Comparison of ENCODE assay signal across 14 cellular contexts in genomic region chr12:81209001-81209400, GRCh38.
A peak's percentile ranks its signal among the peaks of the same experiment; 100 is the strongest.
DNase-seq lines count a peak whose midpoint lies in the region; ATAC-seq and TF ChIP-seq lines count a peak whose summit lies in the region.
"Had no signal": no experiment of that assay in that cellular context is flagged by ENCODE, and none has a peak within 500 bp of the region (broad histone marks: within the 10 kb centered on the region; RNA-seq: fewer than 3 reads in every experiment).

No MANE protein-coding gene starts in this region.

- no peak overlapping the region for H3K27ac ChIP-seq in SK-N-SH (ENCODE audit: low read depth in 2 of 2, low read length in 1 of 2)
- H3K27ac ChIP-seq: lower lobe of right lung had no signal

- H3F3A ChIP-seq in SK-N-SH (replicated peaks; ENCODE audit: insufficient read depth), result no peaks in the 10 kb centered on the region

- DNase-seq in Daoy (ENCODE audit: low read depth), result peak; percentile 11
- peak; percentile 63 for DNase-seq in NCI-H69 (lab: John Stamatoyannopoulos, UW)
- peak; percentile 9 for DNase-seq in fibroblast of gingiva (ENCODE audit: low read depth)
- DNase-seq in mesothelial cell of epicardium (ENCODE audit: low spot score in 2 of 2, unreplicated experiment in 2 of 2), result no peak
- DNase-seq in NCI-H187 (lab: John Stamatoyannopoulos, UW), result no peak
- no peak for DNase-seq in SK-N-SH
- DNase-seq: activated CD4-positive, alpha-beta T cell treated with anti-CD3 and anti-CD28 coated beads, Interleukin-2, amount 50 U/mL, for 1 hour; activated naive CD8-positive, alpha-beta T cell treated with anti-CD3 and anti-CD28 coated beads, Interleukin-2, amount 10 ng/mL, durations not matched to agents 7 days and 5 days; activated T-cell treated with anti-CD3 and anti-CD28 coated beads, Interleukin-2, amount 50 U/mL, for 1 hour; lower lobe of right lung; naive thymus-derived CD4-positive, alpha-beta T cell; stimulated activated CD4-positive, alpha-beta T cell treated with anti-CD3 and anti-CD28 coated beads, Interleukin-1b, Interleukin-23, amount 100 ng/mL, for 48 hours had no signal

- H3K9me2 ChIP-seq in SK-N-SH, result no peaks in the 10 kb centered on the region

- no peaks in the 10 kb centered on the region for H3K9me3 ChIP-seq in SK-N-SH
- H3K9me3 ChIP-seq: lower lobe of right lung had no signal

- no peak for TF ChIP-seq CTCF in mesothelial cell of epicardium (IDR thresholded peaks at IDR 0.05; ENCODE audit: unreplicated experiment)
- TF ChIP-seq CTCF in SK-N-SH (IDR thresholded peaks at IDR 0.05), result no peak

- no peak overlapping the region for H3K4me3 ChIP-seq in SK-N-SH (ENCODE audit: low read depth in 2 of 2, low read length in 1 of 2)
- H3K4me3 ChIP-seq: lower lobe of right lung had no signal

- peaks cover 50% of the 10 kb centered on the region for H3K4me1 Mint-ChIP-seq in mesothelial cell of epicardium
- H3K4me1 Mint-ChIP-seq: activated naive CD8-positive, alpha-beta T cell treated with anti-CD3 and anti-CD28 coated beads, Interleukin-2, amount 10 ng/mL, durations not matched to agents 7 days and 5 days; naive thymus-derived CD4-positive, alpha-beta T cell had no signal

- TF ChIP-seq RAD21 in SK-N-SH (IDR thresholded peaks at IDR 0.05; ENCODE audit: low read length), result no peak

- POLR2A ChIA-PET in SK-N-SH (lab: Yijun Ruan, JAX), result no interaction called here

- no peaks in the 10 kb centered on the region for H3K27me3 ChIP-seq in SK-N-SH (ENCODE audit: insufficient read depth)

- no peak overlapping the region for H3K4me3 Mint-ChIP-seq in mesothelial cell of epicardium
- H3K4me3 Mint-ChIP-seq: activated naive CD8-positive, alpha-beta T cell treated with anti-CD3 and anti-CD28 coated beads, Interleukin-2, amount 10 ng/mL, durations not matched to agents 7 days and 5 days; naive thymus-derived CD4-positive, alpha-beta T cell had no signal

- no peaks in the 10 kb centered on the region for H3K27me3 Mint-ChIP-seq in mesothelial cell of epicardium (ENCODE audit: low read depth)
- H3K27me3 Mint-ChIP-seq: activated naive CD8-positive, alpha-beta T cell treated with anti-CD3 and anti-CD28 coated beads, Interleukin-2, amount 10 ng/mL, durations not matched to agents 7 days and 5 days; naive thymus-derived CD4-positive, alpha-beta T cell had no signal

- no peak overlapping the region for H2AFZ ChIP-seq in SK-N-SH (ENCODE audit: low read depth)

- H3K4me2 ChIP-seq in SK-N-SH, result no peak overlapping the region; the same call in 1 of the 2 replicates

- no peaks in the 10 kb centered on the region for H3K36me3 Mint-ChIP-seq in mesothelial cell of epicardium
- H3K36me3 Mint-ChIP-seq: activated naive CD8-positive, alpha-beta T cell treated with anti-CD3 and anti-CD28 coated beads, Interleukin-2, amount 10 ng/mL, durations not matched to agents 7 days and 5 days; naive thymus-derived CD4-positive, alpha-beta T cell had no signal

- peak overlapping the region; percentile 68 for H3K27ac Mint-ChIP-seq in mesothelial cell of epicardium
- H3K27ac Mint-ChIP-seq: activated naive CD8-positive, alpha-beta T cell treated with anti-CD3 and anti-CD28 coated beads, Interleukin-2, amount 10 ng/mL, durations not matched to agents 7 days and 5 days; naive thymus-derived CD4-positive, alpha-beta T cell had no signal

- H3K4me1 ChIP-seq in SK-N-SH (ENCODE audit: control insufficient read depth in 1 of 2, insufficient read depth in 2 of 2, low read depth in 1 of 2, low read length in 1 of 2), result peaks cover 0 to 13% of the 10 kb centered on the region in 2 experiments; a peak in 3 of 4 replicates

- ATAC-seq in GM19023 (IDR thresholded peaks at IDR 0.05; ENCODE audit: unreplicated experiment) (no peak), HG02798 (IDR thresholded peaks at IDR 0.05; ENCODE audit: poor library complexity, unreplicated experiment) (no peak)
- ATAC-seq: lower lobe of right lung; naive thymus-derived CD4-positive, alpha-beta T cell had no signal

- no peak for TF ChIP-seq EP300 in SK-N-SH (IDR thresholded peaks at IDR 0.05; ENCODE audit: borderline replicate concordance in 1 of 2, low read depth in 1 of 2, low read length in 1 of 2)

- no peaks in the 10 kb centered on the region for H3K9me3 Mint-ChIP-seq in mesothelial cell of epicardium
- H3K9me3 Mint-ChIP-seq: activated naive CD8-positive, alpha-beta T cell treated with anti-CD3 and anti-CD28 coated beads, Interleukin-2, amount 10 ng/mL, durations not matched to agents 7 days and 5 days had no signal

- no peaks in the 10 kb centered on the region for H4K20me1 ChIP-seq in SK-N-SH (ENCODE audit: insufficient read depth)

- no peaks in the 10 kb centered on the region for H3K79me2 ChIP-seq in SK-N-SH (ENCODE audit: insufficient read depth)

- no peak overlapping the region for H3K9ac ChIP-seq in SK-N-SH

- CTCF ChIA-PET in SK-N-SH (lab: Yijun Ruan, JAX), result interaction anchor here (1.2 kb wide), 1 partner anchor 10 kb away, joined by 4 read pairs; no protein-coding TSS in a partner anchor

- no peaks in the 10 kb centered on the region for H3K36me3 ChIP-seq in SK-N-SH (replicated peaks in 1 of 2; ENCODE audit: control insufficient read depth in 1 of 2, insufficient read depth in 2 of 2, low read length in 1 of 2)
- H3K36me3 ChIP-seq: lower lobe of right lung had no signal

TF ChIP-seq in SK-N-SH, 30 proteins besides CTCF, POLR2A, EP300 and RAD21 (continues in another document):
- TF ChIP-seq YY1 (IDR thresholded peaks at IDR 0.05; ENCODE audit: low read depth) (no peak), TEAD4 (IDR thresholded peaks at IDR 0.05; ENCODE audit: borderline replicate concordance, insufficient read depth) (no peak), NFIC (IDR thresholded peaks at IDR 0.05; ENCODE audit: borderline replicate concordance) (no peak), CHD2 (IDR thresholded peaks at IDR 0.05; ENCODE audit: low read length, partially characterized antibody) (no peak), POLR2AphosphoS5 (IDR thresholded peaks at IDR 0.05; ENCODE audit: low read depth, low read length) (no peak), PBX3 (IDR thresholded peaks at IDR 0.05) (no peak), FOSL2 (IDR thresholded peaks at IDR 0.05; ENCODE audit: borderline replicate concordance, low read depth) (no peak), MEF2A (IDR thresholded peaks at IDR 0.05; ENCODE audit: borderline replicate concordance, low read depth) (no peak), NRF1 (IDR thresholded peaks at IDR 0.05; ENCODE audit: low read depth, low read length) (no peak), MXI1 (IDR thresholded peaks at IDR 0.05; ENCODE audit: low read depth, low read length) (no peak), USF1 (IDR thresholded peaks at IDR 0.05; ENCODE audit: borderline replicate concordance, low read depth) (no peak), GABPA (IDR thresholded peaks at IDR 0.05; ENCODE audit: low read depth) (no peak), MAX (IDR thresholded peaks at IDR 0.05; ENCODE audit: low read depth) (no peak), EZH2phosphoT487 (IDR thresholded peaks at IDR 0.05; ENCODE audit: borderline replicate concordance, low read depth) (no peak), RFX5 (IDR thresholded peaks at IDR 0.05; ENCODE audit: low read length) (no peak), TAF1 (IDR thresholded peaks at IDR 0.05; ENCODE audit: borderline replicate concordance, low read depth, low read length) (no peak), SIN3A (IDR thresholded peaks at IDR 0.05; ENCODE audit: borderline replicate concordance, low read depth, low read length) (no peak)
- TF ChIP-seq, protein P1, sequence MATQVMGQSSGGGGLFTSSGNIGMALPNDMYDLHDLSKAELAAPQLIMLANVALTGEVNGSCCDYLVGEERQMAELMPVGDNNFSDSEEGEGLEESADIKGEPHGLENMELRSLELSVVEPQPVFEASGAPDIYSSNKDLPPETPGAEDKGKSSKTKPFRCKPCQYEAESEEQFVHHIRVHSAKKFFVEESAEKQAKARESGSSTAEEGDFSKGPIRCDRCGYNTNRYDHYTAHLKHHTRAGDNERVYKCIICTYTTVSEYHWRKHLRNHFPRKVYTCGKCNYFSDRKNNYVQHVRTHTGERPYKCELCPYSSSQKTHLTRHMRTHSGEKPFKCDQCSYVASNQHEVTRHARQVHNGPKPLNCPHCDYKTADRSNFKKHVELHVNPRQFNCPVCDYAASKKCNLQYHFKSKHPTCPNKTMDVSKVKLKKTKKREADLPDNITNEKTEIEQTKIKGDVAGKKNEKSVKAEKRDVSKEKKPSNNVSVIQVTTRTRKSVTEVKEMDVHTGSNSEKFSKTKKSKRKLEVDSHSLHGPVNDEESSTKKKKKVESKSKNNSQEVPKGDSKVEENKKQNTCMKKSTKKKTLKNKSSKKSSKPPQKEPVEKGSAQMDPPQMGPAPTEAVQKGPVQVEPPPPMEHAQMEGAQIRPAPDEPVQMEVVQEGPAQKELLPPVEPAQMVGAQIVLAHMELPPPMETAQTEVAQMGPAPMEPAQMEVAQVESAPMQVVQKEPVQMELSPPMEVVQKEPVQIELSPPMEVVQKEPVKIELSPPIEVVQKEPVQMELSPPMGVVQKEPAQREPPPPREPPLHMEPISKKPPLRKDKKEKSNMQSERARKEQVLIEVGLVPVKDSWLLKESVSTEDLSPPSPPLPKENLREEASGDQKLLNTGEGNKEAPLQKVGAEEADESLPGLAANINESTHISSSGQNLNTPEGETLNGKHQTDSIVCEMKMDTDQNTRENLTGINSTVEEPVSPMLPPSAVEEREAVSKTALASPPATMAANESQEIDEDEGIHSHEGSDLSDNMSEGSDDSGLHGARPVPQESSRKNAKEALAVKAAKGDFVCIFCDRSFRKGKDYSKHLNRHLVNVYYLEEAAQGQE (IDR thresholded peaks at IDR 0.05; ENCODE audit: low read depth, low read length), result no peak

Comparison
In these comparisons a context has a peak if more than half of its experiments do, and no peak if none do; other contexts are left out.
1. DNase-seq: peak in Daoy (single experiment), NCI-H69 (single experiment) and fibroblast of gingiva (single experiment); none in mesothelial cell of epicardium (0 of 2), NCI-H187 (0 of 2) and SK-N-SH (single experiment).